Comparison of ENCODE assay signal across 9 cellular contexts in the genomic region with DNA sequence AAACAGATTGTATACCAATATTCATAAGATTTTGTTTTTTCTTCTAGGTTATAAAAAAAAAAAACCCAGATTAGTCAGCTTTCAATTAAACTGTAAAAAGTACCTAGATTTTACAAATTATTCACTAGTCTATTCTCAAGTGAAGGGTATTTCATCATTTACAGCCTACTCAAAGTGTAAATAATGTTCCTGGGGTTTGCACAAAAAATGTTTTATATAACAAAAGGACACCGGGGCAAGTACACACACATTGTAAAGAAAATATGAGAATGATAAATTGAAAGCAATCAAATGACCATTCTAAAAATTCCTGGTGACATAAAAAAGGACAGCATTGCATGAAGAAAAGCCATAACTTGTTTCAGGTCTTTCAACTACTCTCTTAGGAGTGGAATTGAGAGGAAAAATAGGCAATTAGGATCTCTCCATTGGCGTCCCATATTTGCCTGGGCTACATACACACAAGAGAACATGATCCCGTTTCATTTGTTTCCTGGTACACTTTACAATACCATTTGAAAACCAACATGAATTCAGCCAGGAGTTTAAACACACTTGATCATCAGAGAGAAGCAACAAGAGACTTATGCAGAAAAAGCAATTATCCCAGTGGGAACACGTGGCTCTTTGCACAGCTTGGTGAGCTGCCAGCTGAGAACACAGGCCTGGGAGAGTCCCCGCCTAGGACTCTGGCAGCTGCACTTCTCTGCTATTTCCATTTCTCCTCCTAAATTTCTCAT.
DNase-seq lines count a peak whose midpoint lies in the region; ATAC-seq, FAIRE-seq and TF ChIP-seq lines count a peak whose summit lies in the region.
"Had no signal": no experiment of that assay in that cellular context is flagged by ENCODE, and none has a peak within 500 bp of the region (broad histone marks: within the 10 kb centered on the region; RNA-seq: fewer than 3 reads in every experiment).

No MANE protein-coding gene starts in this region.

- H3K4me2 ChIP-seq in HepG2 (ENCODE audit: low read depth, low read length): no peak overlapping the region

- TF ChIP-seq POLR2A in right lobe of liver (IDR thresholded peaks at IDR 0.05) (no peak), HepG2 (IDR thresholded peaks at IDR 0.05; ENCODE audit: insufficient read depth in 1 of 2, low read depth in 2 of 2, low read length in 2 of 2) (no peak)

- H2AFZ ChIP-seq in HepG2 (ENCODE audit: low read length): no peak overlapping the region

- no TSS peak for BruUV-seq in HepG2 (replicated peaks; lab: Mats Ljungman, UMichigan)

- no peaks in the 10 kb centered on the region for H3K9me3 ChIP-seq in right lobe of liver
- H3K9me3 ChIP-seq in HepG2 (ENCODE audit: low read length): no peaks in the 10 kb centered on the region
- H3K9me3 ChIP-seq in left lung: no peaks in the 10 kb centered on the region

- no peak for TF ChIP-seq CTCF in right lobe of liver (IDR thresholded peaks at IDR 0.05)
- no peak for TF ChIP-seq CTCF in HepG2 (CRISPR knock-in tag; IDR thresholded peaks at IDR 0.05)
- no peak for TF ChIP-seq CTCF in left lung (IDR thresholded peaks at IDR 0.05)

- peaks cover 2% of the 10 kb centered on the region for H3K79me2 ChIP-seq in HepG2 (ENCODE audit: insufficient read depth, low read length)

- H3K27ac ChIP-seq in right lobe of liver: no peak overlapping the region
- H3K27ac ChIP-seq in HepG2 (ENCODE audit: extremely low read length, insufficient read depth, low read length): no peak overlapping the region
- H3K27ac ChIP-seq in left lung: no peak overlapping the region
- H3K27ac ChIP-seq: HL-60 had no signal

- CTCF ChIA-PET in HepG2 (lab: Yijun Ruan, JAX; ENCODE audit: low intra/inter-chr PET ratio, low total read pairs): no interaction called here

- TF ChIP-seq RAD21 in HepG2 (CRISPR knock-in tag; IDR thresholded peaks at IDR 0.05): no peak

- POLR2A ChIA-PET in HepG2 (lab: Yijun Ruan, JAX): no interaction called here

- peak in 1 of 3 donors; percentile 40 for DNase-seq in right lobe of liver
- DNase-seq in HepG2 (ENCODE audit: low spot score): no peak
- peak; percentile 82 for DNase-seq in astrocyte of the hippocampus (ENCODE audit: low read depth, low spot score)
- DNase-seq in left lung: peak in 1 of 2 donors; percentile 68
- DNase-seq in SIG-M5 (lab: John Stamatoyannopoulos, UW): no peak

- H3K4me3 ChIP-seq in right lobe of liver: no peak overlapping the region
- no peak overlapping the region for H3K4me3 ChIP-seq in HepG2 (replicated peaks in 1 of 3; ENCODE audit: insufficient read depth in 1 of 3, low read depth in 2 of 3, low read length in 3 of 3)
- H3K4me3 ChIP-seq in left lung: no peak overlapping the region

- no peak for FAIRE-seq in HepG2 (lab: Jason Lieb, UNC)

- intact Hi-C loops in right lobe of liver (cut with DNase I): no loop called here
- intact Hi-C loops in HepG2 (cut with micrococcal nuclease; ENCODE audit: unreplicated experiment): no loop called here
- intact Hi-C loops in left lung (cut with DNase I): no loop called here

- in situ Hi-C loops in HepG2 (cut with HindIII; ENCODE audit: extremely low pct_ligation_motif_present, low pct_unique_long_range_greater_than_20kb): no loop called here

- no peak overlapping the region for H3K9ac ChIP-seq in HepG2 (ENCODE audit: insufficient read depth, low read depth, low read length)

- no peaks in the 10 kb centered on the region for H3K27me3 ChIP-seq in right lobe of liver
- no peaks in the 10 kb centered on the region for H3K27me3 ChIP-seq in HepG2 (ENCODE audit: control insufficient read depth in 1 of 2, insufficient read depth in 2 of 2, low read length in 2 of 2)
- no peaks in the 10 kb centered on the region for H3K27me3 ChIP-seq in left lung

- TF ChIP-seq EP300 in HepG2 (IDR thresholded peaks at IDR 0.05; ENCODE audit: low read depth in 2 of 2, low read length in 2 of 2): no peak
- no peak for TF ChIP-seq EP300 in HepG2 (CRISPR knock-in tag; IDR thresholded peaks at IDR 0.05; ENCODE audit: borderline replicate concordance)

- no peaks in the 10 kb centered on the region for H4K20me1 ChIP-seq in HepG2 (ENCODE audit: insufficient read depth, low read length)

- 26% methylated on average over 5 of the region's 5 CpGs for WGBS in right lobe of liver (ENCODE audit: insufficient coverage, low coverage, low lambda C conversion rate, missing lambda C conversion rate)
- WGBS in HepG2 (ENCODE audit: low lambda C conversion rate): 89% methylated on average over 5 of the region's 5 CpGs

- H3K4me1 ChIP-seq in right lobe of liver: no peaks in the 10 kb centered on the region
- peaks cover 9% of the 10 kb centered on the region; the same call in 1 of the 2 replicates for H3K4me1 ChIP-seq in HepG2 (ENCODE audit: insufficient read depth, low read length)
- no peaks in the 10 kb centered on the region for H3K4me1 ChIP-seq in left lung

- ATAC-seq in right lobe of liver: peak; percentile 28 to 76 (median 58)
- no peak for ATAC-seq in HepG2
- ATAC-seq in left lung: peak; percentile 88
- no peak for ATAC-seq in GM19351 (IDR thresholded peaks at IDR 0.05; ENCODE audit: unreplicated experiment)
- ATAC-seq in HG03045 (IDR thresholded peaks at IDR 0.05; ENCODE audit: unreplicated experiment): no peak
- ATAC-seq in GM18867 (IDR thresholded peaks at IDR 0.05; ENCODE audit: unreplicated experiment): no peak

- H3K36me3 ChIP-seq in right lobe of liver: no peaks in the 10 kb centered on the region
- no peaks in the 10 kb centered on the region for H3K36me3 ChIP-seq in HepG2 (replicated peaks in 1 of 2; ENCODE audit: control insufficient read depth in 1 of 2, insufficient read depth in 2 of 2, low read length in 2 of 2)
- H3K36me3 ChIP-seq in left lung: no peaks in the 10 kb centered on the region

TF ChIP-seq in HepG2, 621 proteins besides CTCF, POLR2A, EP300 and RAD21:
- no peak for TF ChIP-seq ZBTB7A (CRISPR knock-in tag; IDR thresholded peaks at IDR 0.05)
- no peak for TF ChIP-seq ZSCAN21 (CRISPR knock-in tag; IDR thresholded peaks at IDR 0.05; ENCODE audit: borderline replicate concordance)
- TF ChIP-seq ARNT (IDR thresholded peaks at IDR 0.05): no peak
- no peak for TF ChIP-seq CBX5 (CRISPR knock-in tag; IDR thresholded peaks at IDR 0.05; ENCODE audit: borderline replicate concordance)
- TF ChIP-seq FOXC1 (CRISPR knock-in tag; IDR thresholded peaks at IDR 0.05; ENCODE audit: borderline replicate concordance): no peak
- TF ChIP-seq ZNF407 (CRISPR knock-in tag; IDR thresholded peaks at IDR 0.05; ENCODE audit: not compliant biosample characterization): no peak
- no peak for TF ChIP-seq ZNF567 (CRISPR knock-in tag; IDR thresholded peaks at IDR 0.05; ENCODE audit: borderline replicate concordance)

Comparison
In these comparisons a context has a peak if more than half of its experiments do, and no peak if none do; other contexts are left out.
1. ATAC-seq: peak in right lobe of liver (4 of 4) and left lung (single experiment); none in HepG2 (single experiment), GM19351 (single experiment), HG03045 (single experiment) and GM18867 (single experiment).